ENCODE assay signal across 2 cellular contexts in the genomic region with DNA sequence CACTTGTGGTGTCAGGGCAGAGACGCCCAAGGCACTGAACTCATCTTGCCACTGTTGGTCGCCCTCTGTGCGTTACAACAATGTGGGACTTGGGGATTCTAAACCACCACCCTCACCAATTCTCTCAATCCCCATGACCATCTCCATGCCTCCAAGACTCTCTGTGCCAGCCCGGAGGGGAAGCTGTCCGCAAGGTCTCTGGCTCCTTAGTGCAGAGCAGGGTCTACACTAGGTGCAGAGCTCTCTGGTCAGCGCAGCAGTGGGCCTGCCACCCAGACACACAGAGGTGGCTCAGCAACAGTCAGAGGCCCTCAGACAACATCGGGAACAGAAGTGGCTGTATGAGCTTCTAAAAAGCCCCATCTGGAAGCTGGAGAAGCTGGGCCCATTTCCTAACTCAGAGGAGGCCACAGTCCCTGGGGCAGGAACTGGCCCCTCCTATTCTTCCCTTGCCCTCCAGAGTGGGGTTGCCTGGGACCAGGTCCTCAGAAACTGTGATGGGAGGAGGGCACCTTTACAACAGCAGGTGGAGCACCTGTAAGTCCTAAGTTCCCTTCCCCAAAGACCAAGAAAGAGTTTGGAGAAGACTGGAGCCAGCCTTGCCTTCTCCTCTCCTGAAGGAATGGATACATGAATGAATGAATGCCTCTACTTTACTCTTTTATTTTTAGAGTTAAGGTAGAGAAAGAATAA.
TF ChIP-seq lines count a peak whose summit lies in the region.

No MANE protein-coding gene starts in this region.

TF ChIP-seq in WTC11, 78 proteins besides CTCF, POLR2A, EP300 and RAD21:
- no peak for TF ChIP-seq HMGA2 (CRISPR knock-in tag; IDR thresholded peaks at IDR 0.05)
- TF ChIP-seq SOX15 (CRISPR knock-in tag; IDR thresholded peaks at IDR 0.05) = no peak
- TF ChIP-seq, protein P1, sequence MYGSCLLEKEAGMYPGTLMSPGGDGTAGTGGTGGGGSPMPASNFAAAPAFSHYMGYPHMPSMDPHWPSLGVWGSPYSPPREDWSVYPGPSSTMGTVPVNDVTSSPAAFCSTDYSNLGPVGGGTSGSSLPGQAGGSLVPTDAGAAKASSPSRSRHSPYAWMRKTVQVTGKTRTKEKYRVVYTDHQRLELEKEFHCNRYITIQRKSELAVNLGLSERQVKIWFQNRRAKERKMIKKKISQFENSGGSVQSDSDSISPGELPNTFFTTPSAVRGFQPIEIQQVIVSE (CRISPR knock-in tag; IDR thresholded peaks at IDR 0.05; ENCODE audit: borderline replicate concordance) = no peak
- no peak for TF ChIP-seq STAT6 (CRISPR knock-in tag; conservative IDR thresholded peaks at IDR 0.05; ENCODE audit: low read depth)
- no peak for TF ChIP-seq MAX (CRISPR knock-in tag; IDR thresholded peaks at IDR 0.05)
- TF ChIP-seq EMX1 (CRISPR knock-in tag; IDR thresholded peaks at IDR 0.05) = no peak
- TF ChIP-seq NFATC4 (CRISPR knock-in tag; IDR thresholded peaks at IDR 0.05) = no peak

TF ChIP-seq in HepG2, 621 proteins besides CTCF, POLR2A, EP300 and RAD21:
- TF ChIP-seq ZNF747 (CRISPR knock-in tag; IDR thresholded peaks at IDR 0.05; ENCODE audit: borderline replicate concordance) = no peak
- TF ChIP-seq SP4 (CRISPR knock-in tag; IDR thresholded peaks at IDR 0.05) = 0 out of 2 replicates have a peak, but pooled peaks have one; percentile 15
- TF ChIP-seq, protein P2, sequence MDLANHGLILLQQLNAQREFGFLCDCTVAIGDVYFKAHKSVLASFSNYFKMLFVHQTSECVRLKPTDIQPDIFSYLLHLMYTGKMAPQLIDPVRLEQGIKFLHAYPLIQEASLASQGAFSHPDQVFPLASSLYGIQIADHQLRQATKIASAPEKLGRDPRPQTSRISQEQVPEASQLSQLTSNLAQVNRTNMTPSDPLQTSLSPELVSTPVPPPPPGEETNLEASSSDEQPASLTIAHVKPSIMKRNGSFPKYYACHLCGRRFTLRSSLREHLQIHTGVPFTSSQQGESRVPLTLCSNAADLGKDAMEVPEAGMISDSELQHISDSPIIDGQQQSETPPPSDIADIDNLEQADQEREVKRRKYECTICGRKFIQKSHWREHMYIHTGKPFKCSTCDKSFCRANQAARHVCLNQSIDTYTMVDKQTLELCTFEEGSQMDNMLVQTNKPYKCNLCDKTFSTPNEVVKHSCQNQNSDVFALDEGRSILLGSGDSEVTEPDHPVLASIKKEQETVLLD (CRISPR knock-in tag; IDR thresholded peaks at IDR 0.05; ENCODE audit: low read depth) = no peak
- TF ChIP-seq E2F2 (CRISPR knock-in tag; IDR thresholded peaks at IDR 0.05; ENCODE audit: borderline replicate concordance) = no peak
- no peak for TF ChIP-seq WIZ (CRISPR knock-in tag; IDR thresholded peaks at IDR 0.05)
- TF ChIP-seq, protein P3, sequence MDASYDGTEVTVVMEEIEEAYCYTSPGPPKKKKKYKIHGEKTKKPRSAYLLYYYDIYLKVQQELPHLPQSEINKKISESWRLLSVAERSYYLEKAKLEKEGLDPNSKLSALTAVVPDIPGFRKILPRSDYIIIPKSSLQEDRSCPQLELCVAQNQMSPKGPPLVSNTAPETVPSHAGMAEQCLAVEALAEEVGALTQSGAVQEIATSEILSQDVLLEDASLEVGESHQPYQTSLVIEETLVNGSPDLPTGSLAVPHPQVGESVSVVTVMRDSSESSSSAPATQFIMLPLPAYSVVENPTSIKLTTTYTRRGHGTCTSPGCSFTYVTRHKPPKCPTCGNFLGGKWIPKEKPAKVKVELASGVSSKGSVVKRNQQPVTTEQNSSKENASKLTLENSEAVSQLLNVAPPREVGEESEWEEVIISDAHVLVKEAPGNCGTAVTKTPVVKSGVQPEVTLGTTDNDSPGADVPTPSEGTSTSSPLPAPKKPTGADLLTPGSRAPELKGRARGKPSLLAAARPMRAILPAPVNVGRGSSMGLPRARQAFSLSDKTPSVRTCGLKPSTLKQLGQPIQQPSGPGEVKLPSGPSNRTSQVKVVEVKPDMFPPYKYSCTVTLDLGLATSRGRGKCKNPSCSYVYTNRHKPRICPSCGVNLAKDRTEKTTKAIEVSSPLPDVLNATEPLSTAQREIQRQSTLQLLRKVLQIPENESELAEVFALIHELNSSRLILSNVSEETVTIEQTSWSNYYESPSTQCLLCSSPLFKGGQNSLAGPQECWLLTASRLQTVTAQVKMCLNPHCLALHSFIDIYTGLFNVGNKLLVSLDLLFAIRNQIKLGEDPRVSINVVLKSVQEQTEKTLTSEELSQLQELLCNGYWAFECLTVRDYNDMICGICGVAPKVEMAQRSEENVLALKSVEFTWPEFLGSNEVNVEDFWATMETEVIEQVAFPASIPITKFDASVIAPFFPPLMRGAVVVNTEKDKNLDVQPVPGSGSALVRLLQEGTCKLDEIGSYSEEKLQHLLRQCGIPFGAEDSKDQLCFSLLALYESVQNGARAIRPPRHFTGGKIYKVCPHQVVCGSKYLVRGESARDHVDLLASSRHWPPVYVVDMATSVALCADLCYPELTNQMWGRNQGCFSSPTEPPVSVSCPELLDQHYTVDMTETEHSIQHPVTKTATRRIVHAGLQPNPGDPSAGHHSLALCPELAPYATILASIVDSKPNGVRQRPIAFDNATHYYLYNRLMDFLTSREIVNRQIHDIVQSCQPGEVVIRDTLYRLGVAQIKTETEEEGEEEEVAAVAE (CRISPR knock-in tag; IDR thresholded peaks at IDR 0.05; ENCODE audit: borderline replicate concordance) = no peak
- TF ChIP-seq SALL1 (CRISPR knock-in tag; IDR thresholded peaks at IDR 0.05) = 0 out of 2 replicates have a peak, but pooled peaks have one; percentile 7
- TF ChIP-seq CENPBD1 (CRISPR knock-in tag; IDR thresholded peaks at IDR 0.05; ENCODE audit: borderline replicate concordance, low read depth) = no peak
- TF ChIP-seq STAG1 (CRISPR knock-in tag; IDR thresholded peaks at IDR 0.05) = peak; percentile 45
